Comparison of ENCODE assay signal across 17 cellular contexts in the genomic region with DNA sequence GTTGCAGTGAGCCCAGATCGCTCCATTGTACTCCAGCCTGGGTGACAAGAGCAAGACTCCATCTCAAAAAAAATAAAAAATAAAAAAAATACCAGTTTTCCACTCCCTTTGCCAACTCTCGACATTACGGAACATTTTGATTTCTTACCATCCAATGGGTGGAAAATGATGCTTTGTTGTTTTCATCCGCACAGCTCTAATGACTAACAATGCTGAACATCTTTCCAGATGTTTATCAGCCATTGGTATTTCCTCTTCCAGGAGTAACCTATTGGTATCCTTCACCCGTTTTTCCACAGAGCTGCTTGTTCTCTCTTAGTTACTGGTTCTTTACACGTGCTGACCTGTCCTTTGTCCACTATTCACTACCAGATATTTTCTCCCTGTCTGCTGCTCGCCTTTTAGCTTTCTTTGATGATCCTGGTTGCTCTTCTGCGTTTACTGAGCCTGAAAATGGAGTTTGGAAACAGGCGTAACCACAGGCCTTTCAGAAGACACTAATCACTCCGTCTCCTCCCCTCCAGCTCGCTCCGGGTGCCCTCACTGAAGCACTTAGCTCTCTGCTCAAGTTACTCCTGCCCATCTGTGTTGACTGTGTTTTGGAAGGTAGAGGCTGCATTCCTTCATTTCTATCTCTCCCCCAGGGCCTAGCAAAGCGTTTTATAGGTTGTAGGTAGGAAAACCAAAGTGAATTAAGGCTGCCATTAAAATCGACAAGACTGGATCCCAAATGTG. TPM values are rescaled to one million over a fixed set of nuclear protein-coding genes. Genes with fewer than 3 reads are reported as not detected.
DNase-seq lines count a peak whose midpoint lies in the region; ATAC-seq, FAIRE-seq and TF ChIP-seq lines count a peak whose summit lies in the region.
"Had no signal": no experiment of that assay in that cellular context is flagged by ENCODE, and none has a peak within 500 bp of the region (broad histone marks: within the 10 kb centered on the region; RNA-seq: fewer than 3 reads in every experiment).

No MANE protein-coding gene starts in this region.

- H3K4me3 Mint-ChIP-seq in astrocyte (ENCODE audit: unreplicated experiment) (no peak overlapping the region), neural crest cell (no peak overlapping the region)
- H3K4me3 Mint-ChIP-seq: CD8-positive, alpha-beta memory T cell had no signal

- H3K4me1 ChIP-seq in astrocyte (ENCODE audit: insufficient read depth, low read length) (no peaks in the 10 kb centered on the region), body of pancreas (no peaks in the 10 kb centered on the region)
- H3K4me1 ChIP-seq: HAP-1 had no signal

- H3K27ac Mint-ChIP-seq in astrocyte (ENCODE audit: unreplicated experiment): peak overlapping the region; percentile 29
- H3K27ac Mint-ChIP-seq in neural crest cell (ENCODE audit: unreplicated experiment): peak overlapping the region; percentile 7

- no peak overlapping the region for H2AFZ ChIP-seq in astrocyte (ENCODE audit: low read depth, low read length)

- H3K27ac ChIP-seq in astrocyte (ENCODE audit: low read depth, low read length) (no peak overlapping the region), body of pancreas (no peak overlapping the region)
- H3K27ac ChIP-seq: BLaER1 had no signal

- TF ChIP-seq CTCF in AG10803 (conservative IDR thresholded peaks at IDR 0.05; ENCODE audit: low read length) (no peak), astrocyte (IDR thresholded peaks at IDR 0.05; ENCODE audit: insufficient read depth, low read depth, low read length) (no peak), neural crest cell (conservative IDR thresholded peaks at IDR 0.05) (no peak), body of pancreas (IDR thresholded peaks at IDR 0.05) (no peak)

- peaks cover 33% of the 10 kb centered on the region for H3K36me3 Mint-ChIP-seq in astrocyte (ENCODE audit: low read depth, unreplicated experiment)
- H3K36me3 Mint-ChIP-seq in neural crest cell (ENCODE audit: low read depth): peaks cover 19% of the 10 kb centered on the region

- H3K79me2 ChIP-seq in astrocyte (ENCODE audit: insufficient read depth, low read length): peaks cover 4% of the 10 kb centered on the region

- peaks cover 14% of the 10 kb centered on the region for H3K36me3 ChIP-seq in astrocyte (ENCODE audit: insufficient read depth, low read length)
- peaks cover 3 to 26% of the 10 kb centered on the region in 2 donors for H3K36me3 ChIP-seq in body of pancreas (replicated peaks in 1 of 2; ENCODE audit: insufficient read depth in 1 of 2, low read depth in 2 of 2)

- no peaks in the 10 kb centered on the region for H3K27me3 Mint-ChIP-seq in astrocyte (ENCODE audit: low read depth, unreplicated experiment)
- no peaks in the 10 kb centered on the region for H3K27me3 Mint-ChIP-seq in neural crest cell (ENCODE audit: low read depth)
- H3K27me3 Mint-ChIP-seq: CD8-positive, alpha-beta memory T cell had no signal

- H3K9me3 ChIP-seq in astrocyte (ENCODE audit: insufficient read depth, low read depth, low read length): no peaks in the 10 kb centered on the region
- H3K9me3 ChIP-seq in body of pancreas: no peaks in the 10 kb centered on the region
- H3K9me3 ChIP-seq: BLaER1, HAP-1 had no signal

- H3K9me3 Mint-ChIP-seq in astrocyte (ENCODE audit: unreplicated experiment) (no peaks in the 10 kb centered on the region), neural crest cell (no peaks in the 10 kb centered on the region)
- H3K9me3 Mint-ChIP-seq: CD8-positive, alpha-beta memory T cell had no signal

- H3K4me1 Mint-ChIP-seq in astrocyte (ENCODE audit: low read depth, unreplicated experiment) (no peaks in the 10 kb centered on the region), neural crest cell (no peaks in the 10 kb centered on the region)

- H3K4me2 ChIP-seq in astrocyte (ENCODE audit: low read length): no peak overlapping the region
- H3K4me2 ChIP-seq: BLaER1 had no signal

- no peak overlapping the region for H3K4me3 ChIP-seq in AG10803 (ENCODE audit: low read length)
- no peak overlapping the region for H3K4me3 ChIP-seq in astrocyte (ENCODE audit: insufficient read depth, low read depth, low read length)
- H3K4me3 ChIP-seq in body of pancreas: no peak overlapping the region
- H3K4me3 ChIP-seq: BLaER1, HAP-1 had no signal

- no peak overlapping the region for H3K9ac ChIP-seq in astrocyte (ENCODE audit: low read length)
- H3K9ac ChIP-seq: BLaER1 had no signal

- TF ChIP-seq POLR2A in body of pancreas (IDR thresholded peaks at IDR 0.05): no peak

- DNase-seq in AG10803 (ENCODE audit: low read depth): peak; percentile 16
- DNase-seq in DMS79 treated with DMSO at 0.1 percent for 48 hours (lab: John Stamatoyannopoulos, UW): peak; percentile 37
- no peak for DNase-seq in astrocyte (ENCODE audit: low read depth)
- DNase-seq in neural crest cell (ENCODE audit: low read depth, low spot score): no peak
- no peak for DNase-seq in activated effector memory CD4-positive, alpha-beta T cell treated with Interleukin-2 at 50 U/mL for 16 hours
- no peak for DNase-seq in body of pancreas
- DNase-seq: CD8-positive, alpha-beta memory T cell; IMR-90; Kasumi-1; NCI-H2029 treated with DMSO at 0.1 percent for 48 hours; NCI-H774; SHP77 had no signal

- no peak for FAIRE-seq in astrocyte (lab: Jason Lieb, UNC)

- ATAC-seq in GM21737 (IDR thresholded peaks at IDR 0.05; ENCODE audit: unreplicated experiment) (no peak), body of pancreas (no peak)
- ATAC-seq: Panc1, SK-N-SH treated with all-trans-retinoic acid at 6 μM for 48 hours had no signal

- H4K20me1 ChIP-seq in astrocyte (ENCODE audit: insufficient read depth, low read length): peaks cover 5% of the 10 kb centered on the region

- H3K27me3 ChIP-seq in astrocyte (ENCODE audit: insufficient read depth, low read length) (no peaks in the 10 kb centered on the region), body of pancreas (no peaks in the 10 kb centered on the region)
- H3K27me3 ChIP-seq: BLaER1 had no signal

- intact Hi-C loops in body of pancreas (cut with DNase I): no loop called here

- WGBS in body of pancreas, 2 donors: 80 to 84% methylated on average over 14 of the region's 14 CpGs

RNA-seq across cellular contexts. Expression of a gene that starts 9.1 kb away (rescaled TPM):
- 6.8 and 7.8 TPM in 2 replicates for total RNA-seq in astrocyte
- total RNA-seq in neural crest cell: 21.8 and 22.7 TPM in 2 replicates
- total RNA-seq in body of pancreas: 10 to 100 TPM; 10.4 to 15.2 TPM

RNA-seq across cellular contexts. Expression of a gene that starts 9.6 kb away (rescaled TPM):
- 5.8 and 6.5 TPM in 2 replicates for total RNA-seq in astrocyte
- 17.4 and 18.6 TPM in 2 replicates for total RNA-seq in neural crest cell
- 10 to 100 TPM; 15.8 to 29.3 TPM for total RNA-seq in body of pancreas

RNA-seq across cellular contexts. Expression of a gene that starts 17.8 kb away (rescaled TPM):
- total RNA-seq in astrocyte (4.3 and 5.2 TPM in 2 replicates), neural crest cell (9.5 and 10.5 TPM in 2 replicates), body of pancreas (1 to 10 TPM; 4.4 to 6.3 TPM)

RNA-seq across cellular contexts. Expression of a gene that starts 41.4 kb away (rescaled TPM):
- total RNA-seq in astrocyte (193 and 194 TPM in 2 replicates), neural crest cell (58.2 and 65.8 TPM in 2 replicates), body of pancreas (10 to 100 TPM; 72.9 to 82.7 TPM)

RNA-seq across cellular contexts. Expression of a gene that starts 41.6 kb away (rescaled TPM):
- 49.7 and 52.2 TPM in 2 replicates for total RNA-seq in astrocyte
- 53.4 and 54.5 TPM in 2 replicates for total RNA-seq in neural crest cell
- 1 to 10 TPM; 5.9 to 8.3 TPM for total RNA-seq in body of pancreas

Comparison
In these comparisons a context has a peak if more than half of its experiments do, and no peak if none do; other contexts are left out.
1. DNase-seq: peak in AG10803 (single experiment) and DMS79 treated with DMSO at 0.1 percent for 48 hours (single experiment); none in astrocyte (single experiment), neural crest cell (single experiment), activated effector memory CD4-positive, alpha-beta T cell treated with Interleukin-2 at 50 U/mL for 16 hours (single experiment) and body of pancreas (0 of 4).